9 cellular contexts compared by ENCODE assay signal in genomic region chr5:173884402-173885053, GRCh38. TPM values are rescaled to one million over a fixed set of nuclear protein-coding genes. Genes with fewer than 3 reads are reported as not detected.
DNase-seq lines count a peak whose midpoint lies in the region; ATAC-seq and TF ChIP-seq lines count a peak whose summit lies in the region.
"Had no signal": no experiment of that assay in that cellular context is flagged by ENCODE, and none has a peak within 500 bp of the region (broad histone marks: within the 10 kb centered on the region; RNA-seq: fewer than 3 reads in every experiment).

No MANE protein-coding gene starts in this region.

- peak overlapping the region; percentile 41 for H3K4me3 ChIP-seq in CD8-positive, alpha-beta memory T cell (ENCODE audit: low read length)
- no peak overlapping the region for H3K4me3 ChIP-seq in sigmoid colon

- no peaks in the 10 kb centered on the region for H3K9me3 ChIP-seq in CD8-positive, alpha-beta memory T cell (ENCODE audit: low read length)
- H3K9me3 ChIP-seq in sigmoid colon: no peaks in the 10 kb centered on the region

- H3K36me3 ChIP-seq in CD8-positive, alpha-beta memory T cell (ENCODE audit: insufficient read depth, low read length): no peaks in the 10 kb centered on the region
- no peaks in the 10 kb centered on the region for H3K36me3 ChIP-seq in sigmoid colon

- peaks cover 2 to 6% (median 5%) of the 10 kb centered on the region in 3 donors for H3K36me3 Mint-ChIP-seq in CD8-positive, alpha-beta memory T cell

- peak overlapping the region; percentile 35 to 98 (median 62) for H3K27ac Mint-ChIP-seq in CD8-positive, alpha-beta memory T cell

- no peaks in the 10 kb centered on the region for H3K9me3 Mint-ChIP-seq in CD8-positive, alpha-beta memory T cell

- CTCF ChIA-PET in CD8-positive, alpha-beta memory T cell (lab: Charles Lee): interaction anchor here (0.7 to 2.1 kb wide), 8 partner anchors 18 to 1549 kb away, joined by 3 to 7 read pairs (median 4); no protein-coding TSS in a partner anchor

- H3K27ac ChIP-seq in CD8-positive, alpha-beta memory T cell (ENCODE audit: low read depth, low read length): no peak overlapping the region
- H3K27ac ChIP-seq in layer of hippocampus (ENCODE audit: low read depth, low read length) (peak overlapping the region; percentile 27), sigmoid colon (no peak overlapping the region)

- no peaks in the 10 kb centered on the region for H3K27me3 ChIP-seq in CD8-positive, alpha-beta memory T cell (ENCODE audit: insufficient read depth, low read length, poor library complexity, severe bottlenecking)
- H3K27me3 ChIP-seq in layer of hippocampus (ENCODE audit: control insufficient read depth, insufficient read depth, low read length) (no peaks in the 10 kb centered on the region), sigmoid colon (no peaks in the 10 kb centered on the region)

- POLR2A ChIA-PET in CD8-positive, alpha-beta memory T cell (lab: Charles Lee): interaction anchor here (0.7 to 0.9 kb wide), 3 partner anchors 33 to 1124 kb away, joined by 3 to 5 read pairs (median 4); partner anchors contain the start of gene BOD1

- no peak for TF ChIP-seq EP300 in sigmoid colon (IDR thresholded peaks at IDR 0.05)

- intact Hi-C loops in sigmoid colon (cut with DNase I): loop anchor here (5.0 to 10.0 kb wide), 2 partner anchors 73 to 570 kb away; no protein-coding TSS in a partner anchor

- peak; percentile 36 to 72 (median 49) for DNase-seq in CD8-positive, alpha-beta memory T cell
- DNase-seq in activated CD4-positive, alpha-beta T cell treated with anti-CD3 and anti-CD28 coated beads for 48 hours: peak; percentile 18
- DNase-seq in NCI-H748 (lab: John Stamatoyannopoulos, UW; ENCODE audit: unreplicated experiment) (no peak), sigmoid colon (no peak), pons (ENCODE audit: low spot score) (no peak), SHP77 treated with DMSO at 0.1 percent for 48 hours (lab: John Stamatoyannopoulos, UW) (no peak)
- DNase-seq: NCI-H1417 had no signal

- H3K4me3 Mint-ChIP-seq in CD8-positive, alpha-beta memory T cell: peak overlapping the region; percentile 33 to 77 (median 59)

- peaks cover 41% of the 10 kb centered on the region for H3K4me1 ChIP-seq in CD8-positive, alpha-beta memory T cell (ENCODE audit: insufficient read depth, low read length)
- H3K4me1 ChIP-seq in sigmoid colon: peaks cover 0 to 15% (median 4%) of the 10 kb centered on the region in 4 donors

- TF ChIP-seq CTCF in sigmoid colon (IDR thresholded peaks at IDR 0.05): no peak

- WGBS in sigmoid colon, 2 donors: 19 to 41% methylated on average over 2 of the region's 2 CpGs

- H3K27me3 Mint-ChIP-seq in CD8-positive, alpha-beta memory T cell: no peaks in the 10 kb centered on the region

- H3K4me1 Mint-ChIP-seq in CD8-positive, alpha-beta memory T cell: peaks cover 46 to 59% (median 58%) of the 10 kb centered on the region in 3 donors

- no peak for TF ChIP-seq POLR2A in sigmoid colon (IDR thresholded peaks at IDR 0.05)

- peak; percentile 20 for ATAC-seq in HG03342 (IDR thresholded peaks at IDR 0.05; ENCODE audit: unreplicated experiment)

RNA-seq across cellular contexts. Expression of gene CPEB4, which starts 3.6 kb away (rescaled TPM):
- total RNA-seq in CD8-positive, alpha-beta memory T cell: 10 to 100 TPM; 17.2 to 18.7 TPM
- 4.4 TPM for polyA plus RNA-seq in CD8-positive, alpha-beta memory T cell
- 10 to 100 TPM; 27.8 to 66.2 (median 32.0) TPM for total RNA-seq in sigmoid colon
- polyA plus RNA-seq in sigmoid colon: 10 to 100 TPM in 1 of 3 donors, 1 to 10 TPM in 2; 6.0 to 10.3 (median 8.4) TPM

Comparison
In these comparisons a context has a peak if more than half of its experiments do, and no peak if none do; other contexts are left out.
1. DNase-seq: peak in CD8-positive, alpha-beta memory T cell (5 of 5) and activated CD4-positive, alpha-beta T cell treated with anti-CD3 and anti-CD28 coated beads for 48 hours (single experiment); none in NCI-H748 (single experiment), sigmoid colon (single experiment), pons (single experiment) and SHP77 treated with DMSO at 0.1 percent for 48 hours (single experiment).